Comparison of ENCODE assay signal across 11 cellular contexts in genomic region chr1:226568975-226569741, GRCh38. TPM values are rescaled to one million over a fixed set of nuclear protein-coding genes. Genes with fewer than 3 reads are reported as not detected.
"Had no signal": no experiment of that assay in that cellular context is flagged by ENCODE, and none has a peak within 500 bp of the region (broad histone marks: within the 10 kb centered on the region; RNA-seq: fewer than 3 reads in every experiment).

No MANE protein-coding gene starts in this region.

- H3K27ac ChIP-seq: hepatocyte, WERI-Rb-1 had no signal

- H3K4me3 ChIP-seq: dorsolateral prefrontal cortex, hepatocyte, tibial nerve had no signal

- DNase-seq: activated naive CD4-positive, alpha-beta T cell treated with anti-CD3 and anti-CD28 coated beads for 36 hours; aorta had no signal

- H3K27me3 ChIP-seq: dorsolateral prefrontal cortex, tibial nerve had no signal

- H3K9me3 ChIP-seq: tibial nerve had no signal

- H3K36me3 ChIP-seq: tibial nerve, WERI-Rb-1 had no signal

RNA-seq across cellular contexts. Expression of gene STUM, which starts 20.6 kb away (rescaled TPM):
- total RNA-seq: activated CD4-positive, alpha-beta memory T cell treated with anti-CD3 and anti-CD28 coated beads for 36 hours; activated CD4-positive, alpha-beta T cell treated with anti-CD3 and anti-CD28 coated beads for 36 hours; activated CD8-positive, alpha-beta memory T cell treated with anti-CD3 and anti-CD28 coated beads, Interleukin-2, amount 10 ng/mL, durations not matched to agents 7 days and 5 days; activated naive CD4-positive, alpha-beta T cell treated with anti-CD3 and anti-CD28 coated beads for 36 hours; activated T-helper 2 cell treated with anti-CD3 and anti-CD28 coated beads, Interferon-gamma antibody, Interleukin-2, Interleukin-4, amounts not matched to agents 10 μg/mL and 5 μg/mL and 100 μg/mL, durations not matched to agents 14 hours and 24 hours and 36 hours; pulmonary artery endothelial cell had no signal
